9 cellular contexts compared by ENCODE assay signal in genomic region chr4:165379662-165380061, GRCh38. TPM values are rescaled to one million over a fixed set of nuclear protein-coding genes. Genes with fewer than 3 reads are reported as not detected.
DNase-seq lines count a peak whose midpoint lies in the region; ATAC-seq and TF ChIP-seq lines count a peak whose summit lies in the region.
"Had no signal": no experiment of that assay in that cellular context is flagged by ENCODE, and none has a peak within 500 bp of the region (broad histone marks: within the 10 kb centered on the region; RNA-seq: fewer than 3 reads in every experiment).

No MANE protein-coding gene starts in this region.

- TF ChIP-seq CTCF in ascending aorta (IDR thresholded peaks at IDR 0.05) (no peak), testis (IDR thresholded peaks at IDR 0.05) (no peak)

- H3K9me2 ChIP-seq in Karpas-422 (replicated peaks; ENCODE audit: insufficient read depth, low read length), result no peaks in the 10 kb centered on the region

- DNase-seq in NCI-H524 (lab: John Stamatoyannopoulos, UW), result peak; percentile 38 to 48
- DNase-seq in NCI-H524 treated with DMSO at 0.1 percent for 48 hours (lab: John Stamatoyannopoulos, UW), result no peak
- peak in 1 of 2 donors; percentile 76 for DNase-seq in ascending aorta (ENCODE audit: low spot score in 2 of 2)
- peak; percentile 34 for DNase-seq in iPS-NIHi7 (ENCODE audit: extremely low spot score)
- DNase-seq in testis, result peak; percentile 84
- no peak for DNase-seq in Karpas-422

- intact Hi-C loops in ascending aorta (cut with DNase I) (loop anchor here (2.0 to 5.0 kb wide), 5 partner anchors 23 to 267 kb away; partner anchors contain the start of genes KLHL2, MSMO1 and TMEM192), testis (cut with DNase I; ENCODE audit: low total_unique reads) (no loop called here)

- peak overlapping the region; percentile 87 to 88 for H3K27ac ChIP-seq in ascending aorta
- H3K27ac ChIP-seq in testis, result peak overlapping the region; percentile 94 to 96
- no peak overlapping the region for H3K27ac ChIP-seq in Karpas-422 (ENCODE audit: low read length)

- H3K27me3 ChIP-seq in ascending aorta (no peaks in the 10 kb centered on the region), testis (no peaks in the 10 kb centered on the region), Karpas-422 (ENCODE audit: low read length) (no peaks in the 10 kb centered on the region)

- no peaks in the 10 kb centered on the region for H4K20me1 ChIP-seq in Karpas-422 (ENCODE audit: insufficient read depth, low read depth, low read length)

- no peaks in the 10 kb centered on the region for H3K9me3 ChIP-seq in ascending aorta
- no peaks in the 10 kb centered on the region for H3K9me3 ChIP-seq in testis
- no peaks in the 10 kb centered on the region for H3K9me3 ChIP-seq in Karpas-422 (ENCODE audit: low read length)

- peaks cover 0 to 17% of the 10 kb centered on the region in 2 donors for H3K4me1 ChIP-seq in ascending aorta
- H3K4me1 ChIP-seq in testis, result peaks cover 10% of the 10 kb centered on the region
- no peaks in the 10 kb centered on the region for H3K4me1 ChIP-seq in Karpas-422 (ENCODE audit: low read length)

- H3K4me3 ChIP-seq in ascending aorta, result peak overlapping the region; percentile 75 to 93
- H3K4me3 ChIP-seq in testis, result peak overlapping the region; percentile 75 to 84
- no peak overlapping the region for H3K4me3 ChIP-seq in Karpas-422 (ENCODE audit: low read length)

- H3K4me2 ChIP-seq in Karpas-422 (ENCODE audit: low read depth, low read length, poor library complexity, severe bottlenecking), result no peak overlapping the region

- TF ChIP-seq POLR2A in testis (IDR thresholded peaks at IDR 0.05), result no peak

- no peaks in the 10 kb centered on the region for H3K36me3 ChIP-seq in ascending aorta
- H3K36me3 ChIP-seq in testis (ENCODE audit: low read depth, missing control alignments), result no peaks in the 10 kb centered on the region
- H3K36me3 ChIP-seq in Karpas-422 (ENCODE audit: insufficient read depth, low read length), result no peaks in the 10 kb centered on the region

- no peak overlapping the region for H3K9ac ChIP-seq in Karpas-422 (ENCODE audit: low read length)

- no peaks in the 10 kb centered on the region for H3K79me2 ChIP-seq in Karpas-422 (ENCODE audit: low read length)

- ATAC-seq in HG03521 (IDR thresholded peaks at IDR 0.05; ENCODE audit: unreplicated experiment) (no peak), GM18867 (IDR thresholded peaks at IDR 0.05; ENCODE audit: unreplicated experiment) (no peak)

- H2AFZ ChIP-seq in Karpas-422 (ENCODE audit: low read length), result no peak overlapping the region

- 19 to 20% methylated on average over 11 of the region's 11 CpGs for WGBS in testis, 2 donors

RNA-seq across cellular contexts. Expression of gene CPE, which starts 0.9 kb away (rescaled TPM):
- total RNA-seq in ascending aorta (199 TPM), testis (100 to 1,000 TPM; 324 to 589 TPM)
- 290 TPM for polyA plus RNA-seq in testis (ENCODE audit: insufficient read depth, low read depth, low replicate concordance)
- total RNA-seq in Karpas-422 (2014; rRNA removed; shearing (Covaris generic); ENCODE audit: low replicate concordance), result not detected in 2 replicates
- total RNA-seq: activated CD8-positive, alpha-beta memory T cell treated with anti-CD3 and anti-CD28 coated beads for 36 hours had no signal

RNA-seq across cellular contexts. Expression of gene MSMO1, which starts 52.2 kb away (rescaled TPM):
- total RNA-seq in ascending aorta, result 3.6 TPM
- total RNA-seq in testis, result 10 to 100 TPM; 77.5 to 85.0 TPM
- polyA plus RNA-seq in testis (ENCODE audit: insufficient read depth, low read depth, low replicate concordance), result 60.9 TPM
- total RNA-seq in Karpas-422 (2014; rRNA removed; shearing (Covaris generic); ENCODE audit: low replicate concordance), result 158 and 345 TPM in 2 replicates

Comparison
In these comparisons a context has a peak if more than half of its experiments do, and no peak if none do; other contexts are left out.
1. DNase-seq: peak in NCI-H524 (2 of 2), iPS-NIHi7 (single experiment) and testis (single experiment); none in NCI-H524 treated with DMSO at 0.1 percent for 48 hours (single experiment) and Karpas-422 (single experiment).
2. RNA of gene CPE, which starts 0.9 kb away (total RNA-seq): 324 to 589 TPM in testis and 199 TPM in ascending aorta (single experiment); not detected in Karpas-422; every median in the first group is over 100 times any median in the second.
3. RNA of gene MSMO1, which starts 52.2 kb away (total RNA-seq): 158 to 345 TPM in Karpas-422 and 77.5 to 85.0 TPM in testis; 3.6 TPM in ascending aorta (single experiment); every median in the first group is over 10 times any median in the second.